In genomic region chr13:42330991-42331390, GRCh38 we compare ENCODE assay signal across 18 cellular contexts.
"Had no signal": no experiment of that assay in that cellular context is flagged by ENCODE, and none has a peak within 500 bp of the region (broad histone marks: within the 10 kb centered on the region; RNA-seq: fewer than 3 reads in every experiment).

No MANE protein-coding gene starts in this region.

- ATAC-seq: activated CD8-positive, alpha-beta T cell treated with anti-CD3 and anti-CD28 coated beads for 36 hours; activated naive CD4-positive, alpha-beta T cell treated with anti-CD3 and anti-CD28 coated beads, Interleukin-2, amount 50 U/mL, for 72 hours; gastroesophageal sphincter; sciatic nerve had no signal

- H3K27me3 Mint-ChIP-seq: activated B cell treated with CpG ODN at 0.5 μM for 24 hours; activated CD8-positive, alpha-beta T cell treated with anti-CD3 and anti-CD28 coated beads for 36 hours; dendritic cell treated with granulocyte-macrophage colony-stimulating factor and Interleukin-4, amounts not matched to agents 40 ng/mL and 50 ng/mL, for 4 days; naive B cell had no signal

- H3K9me3 ChIP-seq: gastroesophageal sphincter, left ventricle myocardium inferior, stomach had no signal

- H3K36me3 ChIP-seq: brain microvascular endothelial cell, gastroesophageal sphincter, left ventricle myocardium inferior, neural progenitor cell, stomach had no signal

- H3K27me3 ChIP-seq: brain microvascular endothelial cell, gastroesophageal sphincter, neural progenitor cell, stomach had no signal

- H3K9ac ChIP-seq: neural progenitor cell had no signal

- H3K4me3 Mint-ChIP-seq: activated B cell treated with CpG ODN at 0.5 μM for 24 hours; activated CD8-positive, alpha-beta T cell treated with anti-CD3 and anti-CD28 coated beads for 36 hours; dendritic cell treated with granulocyte-macrophage colony-stimulating factor and Interleukin-4, amounts not matched to agents 40 ng/mL and 50 ng/mL, for 4 days; naive B cell; neural progenitor cell had no signal

- H3K27ac Mint-ChIP-seq: activated B cell treated with CpG ODN at 0.5 μM for 24 hours; dendritic cell treated with granulocyte-macrophage colony-stimulating factor and Interleukin-4, amounts not matched to agents 40 ng/mL and 50 ng/mL, for 4 days; neural progenitor cell had no signal

- H3K4me1 Mint-ChIP-seq: neural progenitor cell had no signal

- DNase-seq: activated B cell treated with CpG ODN at 0.5 μM for 24 hours; activated CD4-positive, alpha-beta T cell treated with anti-CD3 and anti-CD28 coated beads for 48 hours; activated CD8-positive, alpha-beta T cell treated with anti-CD3 and anti-CD28 coated beads for 36 hours; activated effector memory CD4-positive, alpha-beta T cell treated with anti-CD3 and anti-CD28 coated beads, Interleukin-2, amount 50 U/mL, for 16 hours; activated T-cell treated with anti-CD3 and anti-CD28 coated beads, Interleukin-2, amount 50 U/mL, for 48 hours; anterior cingulate cortex; brain microvascular endothelial cell; cerebellar nuclear complex; left ventricle myocardium inferior; naive B cell; stimulated activated CD4-positive, alpha-beta T cell treated with anti-CD3 and anti-CD28 coated beads, Interleukin-12 subunit alpha, Interleukin-12 subunit beta, amount 100 ng/mL, for 4 hours; stimulated activated CD4-positive, alpha-beta T cell treated with anti-CD3 and anti-CD28 coated beads, Interleukin-2, amount 100 ng/mL, for 24 hours; stomach had no signal

- H3K27ac ChIP-seq: brain microvascular endothelial cell, gastroesophageal sphincter, left ventricle myocardium inferior, neural progenitor cell, stomach had no signal

- H3K4me2 ChIP-seq: neural progenitor cell had no signal

- H3K9me3 Mint-ChIP-seq: activated B cell treated with CpG ODN at 0.5 μM for 24 hours; activated CD8-positive, alpha-beta T cell treated with anti-CD3 and anti-CD28 coated beads for 36 hours; dendritic cell treated with granulocyte-macrophage colony-stimulating factor and Interleukin-4, amounts not matched to agents 40 ng/mL and 50 ng/mL, for 4 days; neural progenitor cell had no signal

- H3K4me1 ChIP-seq: gastroesophageal sphincter, left ventricle myocardium inferior, neural progenitor cell had no signal

- H3K36me3 Mint-ChIP-seq: naive B cell, neural progenitor cell had no signal

- H3K4me3 ChIP-seq: gastroesophageal sphincter, left ventricle myocardium inferior, neural progenitor cell, stomach had no signal

- H2AFZ ChIP-seq: neural progenitor cell had no signal
